12 cellular contexts compared by ENCODE assay signal in the genomic region with DNA sequence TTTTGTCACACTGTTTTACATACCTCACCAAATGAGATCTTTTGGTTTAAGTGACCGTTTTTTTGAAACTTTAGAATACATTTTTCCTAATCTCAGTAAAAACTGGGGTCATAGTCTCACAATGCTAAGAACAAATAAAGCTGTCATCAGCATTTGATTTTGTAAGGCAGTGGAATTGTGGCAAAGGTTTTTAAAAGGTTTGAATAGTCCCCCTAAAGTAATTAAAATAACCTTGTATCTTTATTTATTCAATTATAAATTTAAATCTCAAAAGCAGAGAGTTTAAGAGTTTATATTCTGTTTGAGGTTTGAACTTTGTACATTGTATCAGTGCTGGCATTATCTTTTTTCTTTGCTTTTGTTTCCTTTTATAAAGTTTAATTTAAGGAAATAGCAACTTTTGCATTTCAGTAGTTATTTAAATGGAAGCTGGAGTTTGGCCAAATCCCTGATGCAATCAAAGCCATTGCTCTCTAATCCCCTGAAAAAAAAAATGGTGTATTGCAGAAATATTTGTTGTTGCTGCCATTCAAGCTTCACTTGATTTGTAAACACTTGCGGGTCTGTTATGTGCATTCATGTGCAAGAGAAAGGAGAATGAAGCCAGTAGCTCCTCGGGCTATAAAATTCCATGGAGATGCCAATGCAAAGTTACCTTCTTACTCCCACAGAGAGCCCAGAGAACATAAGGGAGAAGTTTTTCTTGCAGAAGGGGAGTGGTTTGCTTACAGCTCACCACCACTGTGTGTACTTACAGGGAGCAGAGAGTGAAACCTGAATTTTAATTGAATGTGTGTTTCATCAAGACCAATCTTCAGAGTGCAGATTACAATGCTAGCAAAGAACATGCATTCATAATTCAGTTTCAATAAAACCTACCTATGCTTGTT.
DNase-seq lines count a peak whose midpoint lies in the region; ATAC-seq and TF ChIP-seq lines count a peak whose summit lies in the region.
"Had no signal": no experiment of that assay in that cellular context is flagged by ENCODE, and none has a peak within 500 bp of the region (broad histone marks: within the 10 kb centered on the region; RNA-seq: fewer than 3 reads in every experiment).

No MANE protein-coding gene starts in this region.

- ATAC-seq in GM21723 (IDR thresholded peaks at IDR 0.05; ENCODE audit: unreplicated experiment) (no peak), upper lobe of right lung (no peak)

- no peaks in the 10 kb centered on the region for H3K36me3 ChIP-seq in ectodermal cell (ENCODE audit: control insufficient read depth, insufficient read depth, low read length)
- H3K36me3 ChIP-seq in upper lobe of right lung = peaks cover 3% of the 10 kb centered on the region

- H3K4me3 ChIP-seq in ectodermal cell (ENCODE audit: insufficient read depth, low read depth, low read length) = no peak overlapping the region
- H3K4me3 ChIP-seq in upper lobe of right lung = no peak overlapping the region

- intact Hi-C loops in upper lobe of right lung (cut with DNase I) = no loop called here

- 7 to 11% methylated on average over 3 of the region's 3 CpGs for WGBS in ectodermal cell, 2 experiments

- no peaks in the 10 kb centered on the region for H3K9me3 Mint-ChIP-seq in mesothelial cell of epicardium
- H3K9me3 Mint-ChIP-seq in osteocyte (ENCODE audit: unreplicated experiment) = no peaks in the 10 kb centered on the region

- H3K9me3 ChIP-seq in ectodermal cell (ENCODE audit: control insufficient read depth, low read length) (no peaks in the 10 kb centered on the region), upper lobe of right lung (no peaks in the 10 kb centered on the region)

- H3K27ac ChIP-seq in ectodermal cell (ENCODE audit: insufficient read depth, low read depth, low read length, poor library complexity, severe bottlenecking) (peak overlapping the region; percentile 12), upper lobe of right lung (no peak overlapping the region)

- H3K4me3 Mint-ChIP-seq in mesothelial cell of epicardium (peak overlapping the region; percentile 31), osteocyte (ENCODE audit: unreplicated experiment) (no peak overlapping the region)

- no peaks in the 10 kb centered on the region for H3K27me3 ChIP-seq in ectodermal cell (ENCODE audit: control insufficient read depth, insufficient read depth, low read length, poor library complexity, severe bottlenecking)
- no peaks in the 10 kb centered on the region for H3K27me3 ChIP-seq in upper lobe of right lung

- H3K27me3 Mint-ChIP-seq in mesothelial cell of epicardium (ENCODE audit: low read depth) (no peaks in the 10 kb centered on the region), osteocyte (ENCODE audit: unreplicated experiment) (peaks cover 6% of the 10 kb centered on the region)

- TF ChIP-seq CTCF in mesothelial cell of epicardium (IDR thresholded peaks at IDR 0.05; ENCODE audit: unreplicated experiment) (no peak), osteocyte (IDR thresholded peaks at IDR 0.05) (no peak), upper lobe of right lung (IDR thresholded peaks at IDR 0.05) (no peak)

- DNase-seq in ELR (ENCODE audit: low read depth) = peak; percentile 44
- peak; percentile 69 for DNase-seq in NCI-H1694 treated with DMSO at 0.1 percent for 48 hours (lab: John Stamatoyannopoulos, UW)
- no peak for DNase-seq in mesothelial cell of epicardium (ENCODE audit: low spot score in 2 of 2, unreplicated experiment in 2 of 2)
- DNase-seq in superior temporal gyrus (ENCODE audit: extremely low spot score) = no peak
- DNase-seq in osteocyte (ENCODE audit: extremely low spot score, unreplicated experiment) = no peak
- no peak for DNase-seq in upper lobe of right lung
- DNase-seq: activated naive CD4-positive, alpha-beta T cell treated with anti-CD3 and anti-CD28 coated beads, Interleukin-2, amount 50 U/mL, for 16 hours; GF-D8; NCI-H510A treated with DMSO at 0.1 percent for 48 hours; posterior cingulate gyrus had no signal

- H3K4me1 Mint-ChIP-seq in mesothelial cell of epicardium (peaks cover 40% of the 10 kb centered on the region), osteocyte (ENCODE audit: unreplicated experiment) (peaks cover 5% of the 10 kb centered on the region)

- peak overlapping the region; percentile 45 for H3K27ac Mint-ChIP-seq in mesothelial cell of epicardium
- no peak overlapping the region for H3K27ac Mint-ChIP-seq in osteocyte (ENCODE audit: unreplicated experiment)

- peaks cover 23% of the 10 kb centered on the region for H3K36me3 Mint-ChIP-seq in mesothelial cell of epicardium
- H3K36me3 Mint-ChIP-seq in osteocyte (ENCODE audit: unreplicated experiment) = no peaks in the 10 kb centered on the region

- H3K4me1 ChIP-seq in ectodermal cell (ENCODE audit: control insufficient read depth, insufficient read depth, low read length) = peaks cover 7% of the 10 kb centered on the region
- no peaks in the 10 kb centered on the region for H3K4me1 ChIP-seq in upper lobe of right lung

Comparison
In these comparisons a context has a peak if more than half of its experiments do, and no peak if none do; other contexts are left out.
1. DNase-seq: peak in ELR (single experiment) and NCI-H1694 treated with DMSO at 0.1 percent for 48 hours (single experiment); none in mesothelial cell of epicardium (0 of 2), superior temporal gyrus (single experiment), osteocyte (single experiment) and upper lobe of right lung (single experiment).